16 cellular contexts compared by ENCODE assay signal in genomic region chr7:70071786-70072185, GRCh38.
A peak's percentile ranks its signal among the peaks of the same experiment; 100 is the strongest.
DNase-seq lines count a peak whose midpoint lies in the region; ATAC-seq, FAIRE-seq and TF ChIP-seq lines count a peak whose summit lies in the region.
"Had no signal": no experiment of that assay in that cellular context is flagged by ENCODE, and none has a peak within 500 bp of the region (broad histone marks: within the 10 kb centered on the region; RNA-seq: fewer than 3 reads in every experiment).

No MANE protein-coding gene starts in this region.

- DNase-seq in NCI-H1092 (lab: John Stamatoyannopoulos, UW) (peak; percentile 10), NCI-H2227 treated with DMSO at 0.1 percent for 48 hours (lab: John Stamatoyannopoulos, UW) (peak; percentile 90), sigmoid colon (no peak), T-helper 9 cell (no peak)
- DNase-seq: activated CD4-positive, alpha-beta T cell treated with anti-CD3 and anti-CD28 coated beads, Interleukin-2, amount 10 ng/mL, durations not matched to agents 24 days and 14 days; activated effector memory CD4-positive, alpha-beta T cell treated with anti-CD3 and anti-CD28 coated beads, Interleukin-2, amount 50 U/mL, for 16 hours; AML-193; effector CD8-positive, alpha-beta T cell; HCEC 1CT; SW 1271 had no signal

- no peaks in the 10 kb centered on the region for H3K9me3 ChIP-seq in sigmoid colon
- H3K9me3 ChIP-seq: vagina had no signal

- H3K4me3 ChIP-seq in sigmoid colon, result no peak overlapping the region
- H3K4me3 ChIP-seq: vagina had no signal

- H3K27me3 ChIP-seq in sigmoid colon, result no peaks in the 10 kb centered on the region
- H3K27me3 ChIP-seq: vagina had no signal

- peak; percentile 9 for FAIRE-seq in islet of Langerhans (lab: Jason Lieb, UNC)
- FAIRE-seq: G401.6, keratinocyte had no signal

- H3K27ac ChIP-seq in sigmoid colon, result peak overlapping the region in 3 of 4 donors; percentile 36 to 71 (median 40)
- H3K27ac ChIP-seq: vagina had no signal

- ATAC-seq in GM21423 (IDR thresholded peaks at IDR 0.05; ENCODE audit: unreplicated experiment), result no peak
- no peak for ATAC-seq in GM18873 (IDR thresholded peaks at IDR 0.05; ENCODE audit: low FRiP score, unreplicated experiment)

- H3K4me1 ChIP-seq in sigmoid colon, result peaks cover 0 to 15% (median 13%) of the 10 kb centered on the region in 4 donors
- H3K4me1 ChIP-seq: vagina had no signal

- intact Hi-C loops in sigmoid colon (cut with DNase I), result no loop called here

- 83 to 85% methylated on average over 7 of the region's 7 CpGs for WGBS in sigmoid colon, 2 donors

- TF ChIP-seq CTCF in sigmoid colon (IDR thresholded peaks at IDR 0.05), result no peak

- TF ChIP-seq POLR2A in sigmoid colon (IDR thresholded peaks at IDR 0.05), result no peak

- TF ChIP-seq EP300 in sigmoid colon (IDR thresholded peaks at IDR 0.05), result no peak

- no peaks in the 10 kb centered on the region for H3K36me3 ChIP-seq in sigmoid colon
- H3K36me3 ChIP-seq: vagina had no signal

Comparison
In these comparisons a context has a peak if more than half of its experiments do, and no peak if none do; other contexts are left out.
1. DNase-seq: peak in NCI-H1092 (single experiment) and NCI-H2227 treated with DMSO at 0.1 percent for 48 hours (single experiment); none in sigmoid colon (single experiment) and T-helper 9 cell (single experiment).